ENCODE assay signal across 1 cellular context in genomic region chr15:40567111-40567510, GRCh38.
TF ChIP-seq lines count a peak whose summit lies in the region.

No MANE protein-coding gene starts in this region.

TF ChIP-seq in HepG2, 621 proteins besides CTCF, POLR2A, EP300 and RAD21 (continues in another document):
- TF ChIP-seq ZBTB34 (CRISPR knock-in tag; IDR thresholded peaks at IDR 0.05) (no peak), EHMT2 (IDR thresholded peaks at IDR 0.05; ENCODE audit: borderline replicate concordance, low read depth, low read length) (no peak), ZNF354B (CRISPR knock-in tag; IDR thresholded peaks at IDR 0.05) (0 out of 2 replicates have a peak, but pooled peaks have one; percentile 1), SKIL (CRISPR knock-in tag; IDR thresholded peaks at IDR 0.05; ENCODE audit: borderline replicate concordance) (no peak), CREM (IDR thresholded peaks at IDR 0.05) (no peak), CREM (CRISPR knock-in tag; IDR thresholded peaks at IDR 0.05) (no peak), IRF2 (CRISPR knock-in tag; IDR thresholded peaks at IDR 0.05) (0 out of 2 replicates have a peak, but pooled peaks have one; percentile 20), NR1H2 (CRISPR knock-in tag; IDR thresholded peaks at IDR 0.05; ENCODE audit: borderline replicate concordance, low read depth) (no peak), DMAP1 (CRISPR knock-in tag; IDR thresholded peaks at IDR 0.05) (no peak), FOXA1 (IDR thresholded peaks at IDR 0.05) (no peak), FOXA1 (CRISPR knock-in tag; IDR thresholded peaks at IDR 0.05) (0 out of 2 replicates have a peak, but pooled peaks have one; percentile 22), TOPORS (CRISPR knock-in tag; IDR thresholded peaks at IDR 0.05) (no peak), ZNF232 (CRISPR knock-in tag; IDR thresholded peaks at IDR 0.05; ENCODE audit: borderline replicate concordance) (no peak), MYC (CRISPR knock-in tag; IDR thresholded peaks at IDR 0.05; ENCODE audit: borderline replicate concordance) (no peak), PAF1 (CRISPR knock-in tag; IDR thresholded peaks at IDR 0.05) (no peak), RAD51 (IDR thresholded peaks at IDR 0.05; ENCODE audit: borderline replicate concordance) (no peak), BRCA1 (CRISPR knock-in tag; IDR thresholded peaks at IDR 0.05) (no peak), SMC3 (IDR thresholded peaks at IDR 0.05; ENCODE audit: low read length) (peak; percentile 51; the same call in 1 of the 2 replicates), TP53 (CRISPR knock-in tag; conservative IDR thresholded peaks at IDR 0.05) (no peak), SIX1 (CRISPR knock-in tag; IDR thresholded peaks at IDR 0.05; ENCODE audit: borderline replicate concordance) (no peak), GATA4 (IDR thresholded peaks at IDR 0.05; ENCODE audit: borderline replicate concordance, low read depth) (no peak), GATAD1 (CRISPR knock-in tag; IDR thresholded peaks at IDR 0.05) (peak; percentile 38; the same call in 1 of the 2 replicates), ARID5B (CRISPR knock-in tag; IDR thresholded peaks at IDR 0.05) (peak; percentile 35; the same call in 1 of the 2 replicates), ZNF343 (CRISPR knock-in tag; IDR thresholded peaks at IDR 0.05) (no peak), AHDC1 (CRISPR knock-in tag; IDR thresholded peaks at IDR 0.05; ENCODE audit: borderline replicate concordance) (no peak), ZNF766 (CRISPR knock-in tag; IDR thresholded peaks at IDR 0.05; ENCODE audit: borderline replicate concordance) (no peak), KIAA2018 (CRISPR knock-in tag; IDR thresholded peaks at IDR 0.05; ENCODE audit: borderline replicate concordance) (no peak), ZNF430 (CRISPR knock-in tag; IDR thresholded peaks at IDR 0.05) (no peak), KAT8 (CRISPR knock-in tag; IDR thresholded peaks at IDR 0.05) (peak; percentile 32; the same call in 1 of the 2 replicates), MAFF (IDR thresholded peaks at IDR 0.05; ENCODE audit: low read depth, low read length) (no peak), ZNF10 (CRISPR knock-in tag; IDR thresholded peaks at IDR 0.05; ENCODE audit: borderline replicate concordance, low read depth) (no peak), HMGXB4 (CRISPR knock-in tag; IDR thresholded peaks at IDR 0.05; ENCODE audit: borderline replicate concordance in 1 of 2, low read depth in 1 of 2) (peak in 1 of 2 experiments; percentile 53; a peak in 1 of 4 replicates)
